ENCODE assay signal across 10 cellular contexts in the genomic region with DNA sequence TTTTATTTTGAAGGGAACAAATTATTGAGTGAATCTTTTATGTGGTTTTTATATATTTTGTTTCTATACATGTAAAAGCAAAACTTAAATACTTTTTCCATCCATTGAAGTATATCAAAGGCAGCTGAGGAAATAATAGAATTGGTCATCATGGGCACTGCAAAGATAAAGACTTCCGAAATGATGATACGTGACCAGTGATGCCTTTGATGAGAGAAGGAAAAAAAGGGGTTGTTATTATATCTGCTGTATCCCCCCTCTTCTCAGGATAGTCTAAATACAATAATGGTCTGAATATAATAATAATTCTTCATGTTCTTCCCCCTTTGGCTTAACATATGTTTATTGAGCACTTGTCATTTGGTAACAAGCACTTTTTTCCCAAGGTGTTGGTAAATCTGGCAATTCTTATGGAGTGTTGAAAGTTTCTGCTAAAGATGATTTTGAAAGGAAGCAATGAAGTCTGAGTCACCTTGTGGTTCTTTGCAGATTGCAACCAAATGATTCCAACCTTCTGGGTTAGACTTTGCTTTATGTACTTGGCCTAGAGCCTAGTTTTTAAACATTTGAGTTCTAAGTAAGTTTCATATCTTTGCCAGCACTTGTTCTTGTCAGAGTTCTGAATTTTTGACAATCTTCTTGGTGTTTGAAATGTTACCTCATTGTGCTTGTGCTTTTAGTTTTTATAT.
A peak's percentile ranks its signal among the peaks of the same experiment; 100 is the strongest.
DNase-seq lines count a peak whose midpoint lies in the region; ATAC-seq and TF ChIP-seq lines count a peak whose summit lies in the region.
"Had no signal": no experiment of that assay in that cellular context is flagged by ENCODE, and none has a peak within 500 bp of the region (broad histone marks: within the 10 kb centered on the region; RNA-seq: fewer than 3 reads in every experiment).

No MANE protein-coding gene starts in this region.

- no peak overlapping the region for H3K4me3 ChIP-seq in kidney epithelial cell (ENCODE audit: low read depth, low read length)

- no peaks in the 10 kb centered on the region for H3K27me3 ChIP-seq in kidney epithelial cell (ENCODE audit: control insufficient read depth, insufficient read depth, low read length)

- TF ChIP-seq CTCF in AG09319 (IDR thresholded peaks at IDR 0.05; ENCODE audit: low read depth, low read length) (no peak; the same call in 1 of the 2 replicates), kidney epithelial cell (IDR thresholded peaks at IDR 0.05; ENCODE audit: insufficient read depth, low read length, poor library complexity, severe bottlenecking) (peak; percentile 5)

- DNase-seq in AG09319 (ENCODE audit: extremely low read depth, low read depth): peak; percentile 59
- peak; percentile 22 for DNase-seq in HPDE6-E6E7 (ENCODE audit: extremely low spot score)
- DNase-seq in amniotic stem cell (lab: John Stamatoyannopoulos, UW): peak; percentile 54
- DNase-seq in kidney epithelial cell (ENCODE audit: low read depth): peak; percentile 34
- DNase-seq in left ventricle myocardium superior: no peak
- no peak for DNase-seq in HuH-7.5 (ENCODE audit: low spot score)
- DNase-seq: NCI-H2081 treated with DMSO at 0.1 percent for 48 hours, nephron progenitor cell had no signal

- H3K36me3 ChIP-seq in kidney epithelial cell (ENCODE audit: control insufficient read depth, insufficient read depth, low read length): peaks cover 1% of the 10 kb centered on the region

- intact Hi-C loops in left ventricle myocardium superior (cut with micrococcal nuclease): no loop called here

- ATAC-seq in GM21529 (IDR thresholded peaks at IDR 0.05; ENCODE audit: unreplicated experiment) (no peak), left ventricle myocardium superior (no peak), HG03521 (IDR thresholded peaks at IDR 0.05; ENCODE audit: unreplicated experiment) (no peak)

Comparison
In these comparisons a context has a peak if more than half of its experiments do, and no peak if none do; other contexts are left out.
1. DNase-seq: peak in AG09319 (single experiment), HPDE6-E6E7 (single experiment), amniotic stem cell (single experiment) and kidney epithelial cell (single experiment); none in left ventricle myocardium superior (single experiment) and HuH-7.5 (single experiment).